In the genomic region with DNA sequence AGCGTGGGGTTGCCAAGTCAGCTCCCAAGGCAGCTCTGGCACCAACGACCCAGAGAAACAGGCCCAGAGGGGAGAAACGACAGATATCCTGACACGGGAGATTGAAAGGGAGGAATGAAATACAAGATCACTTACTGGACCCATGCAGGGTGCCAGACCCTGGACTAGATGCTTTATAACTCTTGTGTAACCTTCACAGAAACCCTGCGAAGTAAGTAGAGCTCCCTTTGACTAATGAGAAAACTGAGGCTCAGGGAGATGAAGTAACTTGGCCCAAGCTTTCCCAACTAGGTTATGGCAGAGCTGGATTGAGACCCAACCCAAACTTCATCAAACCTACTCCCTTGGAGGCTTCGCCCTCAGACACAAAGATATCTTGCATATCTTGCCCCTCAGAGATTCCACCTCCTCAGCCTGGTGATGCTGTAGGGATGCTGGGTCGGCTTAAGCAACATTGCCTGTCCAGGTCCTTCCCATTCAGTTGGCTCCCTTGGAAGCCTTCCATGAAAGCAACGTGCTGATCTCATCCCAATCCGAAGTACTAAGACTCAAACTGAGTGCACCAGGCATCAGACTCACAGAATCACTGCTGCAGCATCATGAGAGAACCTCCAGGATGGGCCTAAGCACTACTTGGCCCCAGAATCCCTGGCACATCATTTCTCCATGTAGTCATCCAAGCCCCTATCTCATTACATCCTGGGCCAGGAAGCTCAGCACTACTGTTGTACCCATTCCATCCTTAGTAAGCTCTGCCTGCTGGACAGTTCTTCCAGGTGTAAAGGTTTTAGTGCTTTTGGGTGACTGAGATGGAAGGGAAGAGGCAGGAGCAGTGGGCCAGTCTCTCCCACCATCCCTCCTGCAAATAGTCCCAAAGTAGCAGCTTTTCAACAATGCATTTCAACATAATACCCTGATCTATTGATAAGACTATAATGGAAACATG, we compare ENCODE assay signal across 11 cellular contexts. TPM values are rescaled to one million over a fixed set of nuclear protein-coding genes. Genes with fewer than 3 reads are reported as not detected.
DNase-seq lines count a peak whose midpoint lies in the region; TF ChIP-seq lines count a peak whose summit lies in the region.
"Had no signal": no experiment of that assay in that cellular context is flagged by ENCODE, and none has a peak within 500 bp of the region (broad histone marks: within the 10 kb centered on the region; RNA-seq: fewer than 3 reads in every experiment).

No MANE protein-coding gene starts in this region.

- no peak overlapping the region for H3K27ac ChIP-seq in subcutaneous abdominal adipose tissue (ENCODE audit: low read depth, low read length)
- H3K27ac ChIP-seq in uterus, result peak overlapping the region in 1 of 2 donors; percentile 8

- peaks cover 12 to 53% (median 29%) of the 10 kb centered on the region in 5 donors for H3K27me3 ChIP-seq in subcutaneous abdominal adipose tissue (ENCODE audit: control insufficient read depth in 5 of 5, insufficient read depth in 4 of 5, low read length in 5 of 5)
- H3K27me3 ChIP-seq in uterus, result no peaks in the 10 kb centered on the region

- peaks cover 6% of the 10 kb centered on the region for H3K4me1 Mint-ChIP-seq in activated CD4-positive, alpha-beta T cell treated with anti-CD3 and anti-CD28 coated beads, Interleukin-2, amount 10 ng/mL, durations not matched to agents 24 days and 14 days
- peaks cover 5% of the 10 kb centered on the region for H3K4me1 Mint-ChIP-seq in activated T-helper 1 cell treated with anti-CD3 and anti-CD28 coated beads, Interleukin-12 subunit alpha, Interleukin-12 subunit beta, Interleukin-2, Interleukin-4 antibody, amounts not matched to agents 30 ng/mL and 10 ng/mL and 1 ng/mL, durations not matched to agents 14 hours and 24 hours and 36 hours (ENCODE audit: low read depth)

- H3K4me1 ChIP-seq in subcutaneous abdominal adipose tissue (ENCODE audit: control insufficient read depth in 5 of 5, insufficient read depth in 5 of 5, low read length in 5 of 5) (peaks cover 0 to 16% (median 13%) of the 10 kb centered on the region in 5 donors), uterus (peaks cover 0 to 7% of the 10 kb centered on the region in 2 donors)

- no peak for TF ChIP-seq POLR2A in uterus (IDR thresholded peaks at IDR 0.05)

- H3K4me3 Mint-ChIP-seq in activated CD4-positive, alpha-beta T cell treated with anti-CD3 and anti-CD28 coated beads, Interleukin-2, amount 10 ng/mL, durations not matched to agents 24 days and 14 days, result peak overlapping the region; percentile 54
- peak overlapping the region; percentile 11 for H3K4me3 Mint-ChIP-seq in activated T-helper 1 cell treated with anti-CD3 and anti-CD28 coated beads, Interleukin-12 subunit alpha, Interleukin-12 subunit beta, Interleukin-2, Interleukin-4 antibody, amounts not matched to agents 30 ng/mL and 10 ng/mL and 1 ng/mL, durations not matched to agents 14 hours and 24 hours and 36 hours

- no peaks in the 10 kb centered on the region for H3K9me3 Mint-ChIP-seq in activated CD4-positive, alpha-beta T cell treated with anti-CD3 and anti-CD28 coated beads, Interleukin-2, amount 10 ng/mL, durations not matched to agents 24 days and 14 days
- H3K9me3 Mint-ChIP-seq in activated T-helper 1 cell treated with anti-CD3 and anti-CD28 coated beads, Interleukin-12 subunit alpha, Interleukin-12 subunit beta, Interleukin-2, Interleukin-4 antibody, amounts not matched to agents 30 ng/mL and 10 ng/mL and 1 ng/mL, durations not matched to agents 14 hours and 24 hours and 36 hours, result no peaks in the 10 kb centered on the region
- H3K9me3 Mint-ChIP-seq: activated CD4-positive, alpha-beta memory T cell treated with anti-CD3 and anti-CD28 coated beads for 36 hours had no signal

- no peak for TF ChIP-seq CTCF in uterus (IDR thresholded peaks at IDR 0.05)

- H3K9me3 ChIP-seq in iPS-18c (ENCODE audit: control insufficient read depth, insufficient read depth, low read length) (no peaks in the 10 kb centered on the region), subcutaneous abdominal adipose tissue (ENCODE audit: control insufficient read depth in 5 of 5, low read length in 5 of 5) (no peaks in the 10 kb centered on the region), uterus (no peaks in the 10 kb centered on the region)

- H3K4me3 ChIP-seq in iPS-18c (ENCODE audit: insufficient read depth, low read depth, low read length) (peak overlapping the region; percentile 72), subcutaneous abdominal adipose tissue (ENCODE audit: low read depth in 1 of 5, low read length in 5 of 5) (peak overlapping the region in 3 of 5 donors; percentile 43 to 55 (median 55)), uterus (peak overlapping the region in 1 of 2 donors; percentile 23)

- H3K27ac Mint-ChIP-seq in activated CD4-positive, alpha-beta T cell treated with anti-CD3 and anti-CD28 coated beads, Interleukin-2, amount 10 ng/mL, durations not matched to agents 24 days and 14 days, result no peak overlapping the region
- H3K27ac Mint-ChIP-seq in activated T-helper 1 cell treated with anti-CD3 and anti-CD28 coated beads, Interleukin-12 subunit alpha, Interleukin-12 subunit beta, Interleukin-2, Interleukin-4 antibody, amounts not matched to agents 30 ng/mL and 10 ng/mL and 1 ng/mL, durations not matched to agents 14 hours and 24 hours and 36 hours, result no peak overlapping the region
- H3K27ac Mint-ChIP-seq: activated CD4-positive, alpha-beta memory T cell treated with anti-CD3 and anti-CD28 coated beads for 36 hours had no signal

- no peaks in the 10 kb centered on the region for H3K36me3 Mint-ChIP-seq in activated CD4-positive, alpha-beta T cell treated with anti-CD3 and anti-CD28 coated beads, Interleukin-2, amount 10 ng/mL, durations not matched to agents 24 days and 14 days (ENCODE audit: low read depth)
- no peaks in the 10 kb centered on the region for H3K36me3 Mint-ChIP-seq in activated T-helper 1 cell treated with anti-CD3 and anti-CD28 coated beads, Interleukin-12 subunit alpha, Interleukin-12 subunit beta, Interleukin-2, Interleukin-4 antibody, amounts not matched to agents 30 ng/mL and 10 ng/mL and 1 ng/mL, durations not matched to agents 14 hours and 24 hours and 36 hours (ENCODE audit: low read depth)
- H3K36me3 Mint-ChIP-seq: activated CD4-positive, alpha-beta memory T cell treated with anti-CD3 and anti-CD28 coated beads for 36 hours had no signal

- no peak overlapping the region for H3K9ac ChIP-seq in subcutaneous abdominal adipose tissue (ENCODE audit: low read length in 5 of 5)

- H3K36me3 ChIP-seq in subcutaneous abdominal adipose tissue (ENCODE audit: control insufficient read depth in 5 of 5, insufficient read depth in 5 of 5, low read length in 5 of 5), result no peaks in the 10 kb centered on the region
- no peaks in the 10 kb centered on the region for H3K36me3 ChIP-seq in uterus

- DNase-seq in activated CD4-positive, alpha-beta T cell treated with anti-CD3 and anti-CD28 coated beads, Interleukin-2, amount 10 ng/mL, durations not matched to agents 24 days and 14 days, result no peak
- DNase-seq in activated CD4-positive, alpha-beta T cell treated with anti-CD3 and anti-CD28 coated beads, Interleukin-2, amount 50 U/mL, for 1 hour, result no peak
- no peak for DNase-seq in activated T-helper 1 cell treated with anti-CD3 and anti-CD28 coated beads, Interleukin-12 subunit alpha, Interleukin-12 subunit beta, Interleukin-2, Interleukin-4 antibody, amounts not matched to agents 30 ng/mL and 10 ng/mL and 1 ng/mL, durations not matched to agents 14 hours and 24 hours and 36 hours (ENCODE audit: low spot score)
- no peak for DNase-seq in KBM-7
- no peak for DNase-seq in uterus
- no peak for DNase-seq in HuH-7 (ENCODE audit: low spot score)

- in situ Hi-C loops in KBM-7 (cut with MboI; ENCODE audit: low pct_unique_long_range_greater_than_20kb, low sequenced_read_pairs), result no loop called here

- H3K27me3 Mint-ChIP-seq in activated CD4-positive, alpha-beta T cell treated with anti-CD3 and anti-CD28 coated beads, Interleukin-2, amount 10 ng/mL, durations not matched to agents 24 days and 14 days, result peaks cover 77% of the 10 kb centered on the region
- H3K27me3 Mint-ChIP-seq in activated T-helper 1 cell treated with anti-CD3 and anti-CD28 coated beads, Interleukin-12 subunit alpha, Interleukin-12 subunit beta, Interleukin-2, Interleukin-4 antibody, amounts not matched to agents 30 ng/mL and 10 ng/mL and 1 ng/mL, durations not matched to agents 14 hours and 24 hours and 36 hours (ENCODE audit: insufficient read depth), result peaks cover 61% of the 10 kb centered on the region

- intact Hi-C loops in activated CD4-positive, alpha-beta T cell treated with anti-CD3 and anti-CD28 coated beads, Interleukin-2, amount 10 ng/mL, durations not matched to agents 24 days and 14 days (cut with micrococcal nuclease), result no loop called here
- intact Hi-C loops in activated T-helper 1 cell treated with anti-CD3 and anti-CD28 coated beads, Interleukin-12 subunit alpha, Interleukin-12 subunit beta, Interleukin-2, Interleukin-4 antibody, amounts not matched to agents 30 ng/mL and 10 ng/mL and 1 ng/mL, durations not matched to agents 14 hours and 24 hours and 36 hours (cut with micrococcal nuclease), result no loop called here
- intact Hi-C loops in uterus (cut with DNase I; ENCODE audit: low total_unique reads), result no loop called here

RNA-seq across cellular contexts. Expression of a gene that starts 1.1 kb away (rescaled TPM):
- total RNA-seq in activated CD4-positive, alpha-beta T cell treated with anti-CD3 and anti-CD28 coated beads, Interleukin-2, amount 10 ng/mL, durations not matched to agents 24 days and 14 days, result not detected in 2 replicates
- not detected in 2 replicates for total RNA-seq in activated T-helper 1 cell treated with anti-CD3 and anti-CD28 coated beads, Interleukin-12 subunit alpha, Interleukin-12 subunit beta, Interleukin-2, Interleukin-4 antibody, amounts not matched to agents 30 ng/mL and 10 ng/mL and 1 ng/mL, durations not matched to agents 14 hours and 24 hours and 36 hours
- 1 to 10 TPM in 2 of 4 donors, under 1 TPM in 1, not detected in 1; 0.29 to 6.2 (median 1.2) TPM for total RNA-seq in uterus

RNA-seq across cellular contexts. Expression of a gene that starts 7.5 kb away (rescaled TPM):
- total RNA-seq in activated CD4-positive, alpha-beta T cell treated with anti-CD3 and anti-CD28 coated beads, Interleukin-2, amount 10 ng/mL, durations not matched to agents 24 days and 14 days, result not detected in 2 replicates
- total RNA-seq in activated T-helper 1 cell treated with anti-CD3 and anti-CD28 coated beads, Interleukin-12 subunit alpha, Interleukin-12 subunit beta, Interleukin-2, Interleukin-4 antibody, amounts not matched to agents 30 ng/mL and 10 ng/mL and 1 ng/mL, durations not matched to agents 14 hours and 24 hours and 36 hours, result not detected in 2 replicates
- total RNA-seq in uterus, result not detected
- total RNA-seq: activated CD4-positive, alpha-beta memory T cell treated with anti-CD3 and anti-CD28 coated beads for 36 hours; fibroblast of lung; urinary bladder had no signal

RNA-seq across cellular contexts. Expression of a gene that starts 21.2 kb away (rescaled TPM):
- 488 and 517 TPM in 2 replicates for total RNA-seq in activated CD4-positive, alpha-beta T cell treated with anti-CD3 and anti-CD28 coated beads, Interleukin-2, amount 10 ng/mL, durations not matched to agents 24 days and 14 days
- 442 and 461 TPM in 2 replicates for total RNA-seq in activated T-helper 1 cell treated with anti-CD3 and anti-CD28 coated beads, Interleukin-12 subunit alpha, Interleukin-12 subunit beta, Interleukin-2, Interleukin-4 antibody, amounts not matched to agents 30 ng/mL and 10 ng/mL and 1 ng/mL, durations not matched to agents 14 hours and 24 hours and 36 hours
- 100 to 1,000 TPM; 113 to 246 (median 197) TPM for total RNA-seq in uterus

RNA-seq across cellular contexts. Expression of a gene that starts 46.5 kb away (rescaled TPM):
- total RNA-seq in activated CD4-positive, alpha-beta T cell treated with anti-CD3 and anti-CD28 coated beads, Interleukin-2, amount 10 ng/mL, durations not matched to agents 24 days and 14 days, result 1.5 TPM in 2 replicates
- total RNA-seq in activated T-helper 1 cell treated with anti-CD3 and anti-CD28 coated beads, Interleukin-12 subunit alpha, Interleukin-12 subunit beta, Interleukin-2, Interleukin-4 antibody, amounts not matched to agents 30 ng/mL and 10 ng/mL and 1 ng/mL, durations not matched to agents 14 hours and 24 hours and 36 hours, result 0.78 and 1.7 TPM in 2 replicates
- total RNA-seq in uterus, result 1 to 10 TPM in 2 of 4 donors, under 1 TPM in 1, not detected in 1; 0.97 to 3.6 (median 1.8) TPM
